ENCODE assay signal across 8 cellular contexts in the genomic region with DNA sequence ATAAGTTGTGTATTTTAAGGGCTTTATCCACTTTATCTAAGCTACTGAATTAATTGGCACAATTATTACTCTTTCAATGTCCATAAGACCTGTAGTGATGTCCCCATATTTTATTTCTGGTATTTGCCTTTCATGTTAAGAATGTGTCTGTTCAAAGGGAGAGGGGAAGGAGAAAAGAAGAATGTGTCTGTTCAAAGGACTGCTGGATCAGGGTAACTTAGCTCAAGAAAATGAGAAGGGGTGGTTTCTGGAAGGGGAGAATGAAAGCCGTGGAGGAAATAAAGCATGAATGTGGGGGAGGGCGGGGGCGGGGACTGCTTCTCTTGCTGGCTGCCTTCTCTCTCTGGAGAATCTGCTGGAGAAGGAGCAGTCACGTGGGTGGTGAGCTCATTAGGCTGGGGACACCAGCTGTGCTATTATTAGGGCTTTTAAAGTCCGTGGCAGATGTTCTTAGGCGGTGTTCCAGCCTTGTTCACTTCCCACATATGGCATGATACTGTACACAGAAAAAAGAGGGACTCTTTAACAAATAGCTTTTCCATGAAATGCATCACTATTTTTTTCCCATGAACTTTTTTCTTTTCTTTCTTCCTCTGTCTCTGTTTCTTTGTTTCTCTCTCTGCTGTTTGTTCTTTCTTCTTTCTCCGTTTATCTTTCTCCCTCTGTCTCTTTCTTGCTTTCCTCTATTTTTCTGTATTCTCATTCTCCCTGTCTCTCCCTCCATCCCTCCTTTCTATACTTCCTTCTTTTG.
DNase-seq lines count a peak whose midpoint lies in the region; ATAC-seq and TF ChIP-seq lines count a peak whose summit lies in the region.

No MANE protein-coding gene starts in this region.

- H3K4me3 ChIP-seq in DND-41 (ENCODE audit: low read depth in 1 of 2, low read length in 2 of 2) = no peak overlapping the region
- H3K4me3 ChIP-seq in GM23248 = peak overlapping the region; percentile 59
- peak overlapping the region; percentile 20 for H3K4me3 ChIP-seq in epithelial cell of proximal tubule (ENCODE audit: low read depth, low read length)
- H3K4me3 ChIP-seq in mesendoderm (ENCODE audit: low read length) = no peak overlapping the region
- no peak overlapping the region for H3K4me3 ChIP-seq in thyroid gland (replicated peaks in 1 of 3)

- peaks cover 36% of the 10 kb centered on the region for H3F3A ChIP-seq in GM23248 (ENCODE audit: insufficient read depth)

- H3K23ac ChIP-seq in mesendoderm (ENCODE audit: low read length) = no peak overlapping the region

- intact Hi-C loops in thyroid gland (cut with DNase I) = no loop called here

- no peaks in the 10 kb centered on the region for H3K27me3 ChIP-seq in DND-41 (ENCODE audit: insufficient read depth, low read length, poor library complexity)
- no peaks in the 10 kb centered on the region for H3K27me3 ChIP-seq in GM23248 (replicated peaks; ENCODE audit: insufficient read depth)
- H3K27me3 ChIP-seq in mesendoderm (ENCODE audit: insufficient read depth, low read length, poor library complexity) = no peaks in the 10 kb centered on the region
- H3K27me3 ChIP-seq in thyroid gland = no peaks in the 10 kb centered on the region

- peak overlapping the region; percentile 63 for H3K56ac ChIP-seq in mesendoderm (ENCODE audit: low read length)

- DNase-seq in DND-41 (peak; percentile 10), GM23248 (peak; percentile 98), NCI-H1105 treated with DMSO at 0.1 percent for 48 hours (lab: John Stamatoyannopoulos, UW) (peak; percentile 83), SKM-1 (lab: John Stamatoyannopoulos, UW; ENCODE audit: unreplicated experiment) (peak; percentile 41), epithelial cell of proximal tubule (ENCODE audit: low read depth) (peak; percentile 64), mesendoderm (peak; percentile 95), thyroid gland (peak; percentile 90 to 92)

- H2AFZ ChIP-seq in DND-41 (ENCODE audit: low read depth, low read length) (no peak overlapping the region), GM23248 (no peak overlapping the region)

- no peak overlapping the region for H2BK15ac ChIP-seq in mesendoderm (replicated peaks; ENCODE audit: low read depth)

- H3K9ac ChIP-seq in DND-41 (ENCODE audit: low read depth, low read length) = no peak overlapping the region
- peak overlapping the region; percentile 81 for H3K9ac ChIP-seq in GM23248
- H3K9ac ChIP-seq in mesendoderm (ENCODE audit: low read length) = peak overlapping the region; percentile 17

- H3K4me1 ChIP-seq in DND-41 (ENCODE audit: insufficient read depth, low read length) (peaks cover 17% of the 10 kb centered on the region; the same call in 1 of the 2 replicates), GM23248 (ENCODE audit: insufficient read depth) (peaks cover 49% of the 10 kb centered on the region), mesendoderm (ENCODE audit: control insufficient read depth, low read depth, low read length) (peaks cover 10% of the 10 kb centered on the region), thyroid gland (peaks cover 50 to 51% of the 10 kb centered on the region in 2 donors)

- no peaks in the 10 kb centered on the region for H3K9me3 ChIP-seq in DND-41 (ENCODE audit: insufficient read depth, low read length, severe bottlenecking)
- no peaks in the 10 kb centered on the region for H3K9me3 ChIP-seq in GM23248 (ENCODE audit: low read depth)
- no peaks in the 10 kb centered on the region for H3K9me3 ChIP-seq in thyroid gland

- H3K27ac ChIP-seq in DND-41 (ENCODE audit: low read length) (no peak overlapping the region), GM23248 (peak overlapping the region; percentile 94), mesendoderm (ENCODE audit: low read depth, low read length) (no peak overlapping the region), thyroid gland (peak overlapping the region; percentile 79 to 83 (median 81))

- no peak overlapping the region for H2AK5ac ChIP-seq in mesendoderm (ENCODE audit: low read length)

- no peak overlapping the region for H4K8ac ChIP-seq in mesendoderm (ENCODE audit: low read depth, low read length)

- H3K4ac ChIP-seq in mesendoderm (ENCODE audit: low read depth, low read length) = no peak overlapping the region

- H3K4me2 ChIP-seq in DND-41 (ENCODE audit: insufficient read depth, low read length) (no peak overlapping the region), GM23248 (ENCODE audit: unreplicated experiment) (peak overlapping the region; percentile 98), mesendoderm (ENCODE audit: low read length) (peak overlapping the region; percentile 29)

- no peak overlapping the region for H4K5ac ChIP-seq in mesendoderm (ENCODE audit: low read length)

- H2BK5ac ChIP-seq in mesendoderm (ENCODE audit: low read length) = no peak overlapping the region

- ATAC-seq in DND-41 (ENCODE audit: insufficient read depth, low read depth) (peak; percentile 48; the same call in 2 of the 3 replicates), HG02870 (IDR thresholded peaks at IDR 0.05; ENCODE audit: unreplicated experiment) (no peak)

- H3K36me3 ChIP-seq in DND-41 (ENCODE audit: insufficient read depth, low read length) = no peaks in the 10 kb centered on the region
- H3K36me3 ChIP-seq in GM23248 (ENCODE audit: low read depth) = no peaks in the 10 kb centered on the region
- H3K36me3 ChIP-seq in mesendoderm (ENCODE audit: control insufficient read depth, insufficient read depth, low read length) = no peaks in the 10 kb centered on the region
- no peaks in the 10 kb centered on the region for H3K36me3 ChIP-seq in thyroid gland

- in situ Hi-C loops in GM23248 (cut with MboI) = no loop called here

- no peak overlapping the region for H3K18ac ChIP-seq in mesendoderm (ENCODE audit: low read length)

- no peak overlapping the region for H2BK120ac ChIP-seq in mesendoderm (ENCODE audit: low read depth, low read length)

- H3K79me2 ChIP-seq in DND-41 (ENCODE audit: insufficient read depth, low read length) (no peaks in the 10 kb centered on the region; the same call in 1 of the 2 replicates), GM23248 (ENCODE audit: insufficient read depth) (peaks cover 93% of the 10 kb centered on the region), mesendoderm (ENCODE audit: control insufficient read depth, insufficient read depth, low read length) (peaks cover 15% of the 10 kb centered on the region)

- 1 to 9% methylated on average over 6 to 7 of the region's 7 CpGs for WGBS in GM23248 (ENCODE audit: low coverage in 1 of 2, low lambda C conversion rate in 2 of 2, missing lambda C conversion rate in 2 of 2), 2 experiments
- WGBS in mesendoderm (ENCODE audit: extremely low coverage, insufficient coverage, low lambda C conversion rate) = no CpG with 5 or more reads among the region's 7 CpGs
- WGBS in thyroid gland, 2 donors = 7 to 8% methylated on average over 7 of the region's 7 CpGs

- H4K20me1 ChIP-seq in DND-41 (ENCODE audit: insufficient read depth, low read length) (peaks cover 11% of the 10 kb centered on the region; the same call in 1 of the 2 replicates), GM23248 (ENCODE audit: insufficient read depth) (no peaks in the 10 kb centered on the region)

- peak in 1 of 2 donors; percentile 55 for TF ChIP-seq POLR2A in thyroid gland (IDR thresholded peaks at IDR 0.05)

- no peak for TF ChIP-seq CTCF in DND-41 (IDR thresholded peaks at IDR 0.05; ENCODE audit: borderline replicate concordance, extremely low read depth, low read length, poor library complexity, severe bottlenecking)
- TF ChIP-seq CTCF in epithelial cell of proximal tubule (conservative IDR thresholded peaks at IDR 0.05; ENCODE audit: low read depth, low read length) = no peak
- TF ChIP-seq CTCF in thyroid gland (IDR thresholded peaks at IDR 0.05) = no peak

- H3K9me2 ChIP-seq in GM23248 (ENCODE audit: insufficient read depth) = no peaks in the 10 kb centered on the region

- H3K79me1 ChIP-seq in mesendoderm (ENCODE audit: low read length) = peaks cover 9% of the 10 kb centered on the region

Comparison
In these comparisons a context has a peak if more than half of its experiments do, and no peak if none do; other contexts are left out.
1. DNase-seq: peak in every context shown above with its lines; median percentile 98 in GM23248; 95 in mesendoderm; 91 in thyroid gland; 83 in NCI-H1105 treated with DMSO at 0.1 percent for 48 hours; 64 in epithelial cell of proximal tubule; 41 in SKM-1; 10 in DND-41.
2. H3K27ac ChIP-seq: peak in GM23248 (single experiment) and thyroid gland (3 of 3); none in DND-41 (single experiment) and mesendoderm (single experiment).
3. H3K4me3 ChIP-seq: peak in GM23248 (single experiment) and epithelial cell of proximal tubule (single experiment); none in DND-41 (0 of 2), mesendoderm (single experiment) and thyroid gland (0 of 3).